ENCODE assay signal across 24 cellular contexts in genomic region chr15:39157902-39158301, GRCh38.
"Had no signal": no experiment of that assay in that cellular context is flagged by ENCODE, and none has a peak within 500 bp of the region (broad histone marks: within the 10 kb centered on the region; RNA-seq: fewer than 3 reads in every experiment).

No MANE protein-coding gene starts in this region.

- H3K9me3 ChIP-seq: psoas muscle, right lobe of liver, thoracic aorta had no signal

- ATAC-seq: effector memory CD8-positive, alpha-beta T cell; left cardiac atrium; left ventricle myocardium superior; naive thymus-derived CD8-positive, alpha-beta T cell; psoas muscle; right lobe of liver; stimulated activated naive B cell treated with anti-CD40 and anti-IgM and Interleukin-4, amounts not matched to agents 10 μg/mL and 1 μg/mL and 100 μg/mL, for 72 hours; stimulated activated naive CD8-positive, alpha-beta T cell treated with anti-CD3 and anti-CD28 coated beads, Interleukin-15, amount 100 ng/mL, for 72 hours had no signal

- H3K27me3 ChIP-seq: esophagus muscularis mucosa, hepatocyte, right lobe of liver had no signal

- H3K36me3 ChIP-seq: esophagus muscularis mucosa, right lobe of liver, thoracic aorta had no signal

- H3K27ac ChIP-seq: epithelial cell of prostate, hepatocyte, parathyroid adenoma, psoas muscle, right lobe of liver, skin epidermis, thoracic aorta had no signal

- H3K9ac ChIP-seq: parathyroid adenoma had no signal

- FAIRE-seq: colon, kidney had no signal

- H3K79me2 ChIP-seq: hepatocyte, parathyroid adenoma had no signal

- H2AFZ ChIP-seq: hepatocyte, parathyroid adenoma had no signal

- H3K4me2 ChIP-seq: hepatocyte had no signal

- H3K4me1 ChIP-seq: parathyroid adenoma, psoas muscle had no signal

- H3K4me3 ChIP-seq: esophagus muscularis mucosa, hepatocyte, psoas muscle, right lobe of liver, skin epidermis, thoracic aorta had no signal

- DNase-seq: cerebellar nuclear complex; effector memory CD8-positive, alpha-beta T cell; foreskin fibroblast; head of caudate nucleus; kidney; left cardiac atrium; left ventricle myocardium superior; mesendoderm; naive thymus-derived CD8-positive, alpha-beta T cell; nucleus accumbens; psoas muscle; retina; right lobe of liver; stimulated activated CD4-positive, alpha-beta T cell treated with anti-CD3 and anti-CD28 coated beads, Interleukin-2, amount 100 ng/mL, for 24 hours; stimulated activated CD4-positive, alpha-beta T cell treated with anti-CD3 and anti-CD28 coated beads, Interleukin-4, amount 100 ng/mL, for 4 hours; stimulated activated naive B cell treated with anti-CD40 and anti-IgM and Interleukin-4, amounts not matched to agents 10 μg/mL and 1 μg/mL and 100 μg/mL, for 72 hours; stimulated activated naive CD8-positive, alpha-beta T cell treated with anti-CD3 and anti-CD28 coated beads, Interleukin-15, amount 100 ng/mL, for 72 hours had no signal
